ENCODE assay signal across 38 cellular contexts in the genomic region with DNA sequence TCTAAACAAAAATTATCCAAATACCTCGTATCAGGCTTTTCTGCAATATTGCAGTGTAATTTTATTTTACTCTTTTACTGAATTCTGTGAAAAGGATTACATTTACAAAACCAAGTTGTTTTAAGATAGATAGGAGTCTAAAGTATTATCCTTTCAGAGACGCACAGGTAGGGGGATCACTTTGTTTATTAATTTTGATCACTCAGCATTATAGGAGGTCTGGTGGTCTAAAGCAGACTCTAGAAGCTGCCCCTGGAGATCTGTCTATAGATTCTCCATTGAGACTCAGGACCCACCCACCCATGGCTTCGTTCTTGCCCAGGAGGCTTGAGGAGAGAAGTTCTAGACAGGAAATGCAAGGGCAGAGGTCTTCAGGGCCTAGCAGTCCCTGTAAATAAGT.
"Had no signal": no experiment of that assay in that cellular context is flagged by ENCODE, and none has a peak within 500 bp of the region (broad histone marks: within the 10 kb centered on the region; RNA-seq: fewer than 3 reads in every experiment).

No MANE protein-coding gene starts in this region.

- H3K4me3 Mint-ChIP-seq: activated B cell treated with CpG ODN at 0.5 μM for 24 hours; activated CD4-positive, alpha-beta memory T cell treated with anti-CD3 and anti-CD28 coated beads for 36 hours; activated CD4-positive, alpha-beta T cell treated with anti-CD3 and anti-CD28 coated beads, Interleukin-2, amount 10 ng/mL, durations not matched to agents 24 days and 14 days; activated CD8-positive, alpha-beta T cell treated with anti-CD3 and anti-CD28 coated beads for 36 hours; activated naive CD4-positive, alpha-beta T cell treated with anti-CD3 and anti-CD28 coated beads, Interleukin-2, amount 10 ng/mL, durations not matched to agents 7 days and 5 days; activated naive CD4-positive, alpha-beta T cell treated with anti-CD3 and anti-CD28 coated beads, Interleukin-2, amount 50 U/mL, for 24 hours; activated naive CD8-positive, alpha-beta T cell; activated naive CD8-positive, alpha-beta T cell treated with anti-CD3 and anti-CD28 coated beads, Interleukin-2, amount 10 ng/mL, durations not matched to agents 7 days and 5 days; activated naive CD8-positive, alpha-beta T cell treated with anti-CD3 and anti-CD28 coated beads, Interleukin-2, amount 50 U/mL, for 24 hours; activated T-cell treated with anti-CD3 and anti-CD28 coated beads, Interleukin-2, amount 50 U/mL, for 4 hours; activated T-cell treated with anti-CD3 and anti-CD28 coated beads, Interleukin-2, amount 50 U/mL, for 72 hours; activated T-helper 1 cell treated with anti-CD3 and anti-CD28 coated beads, Interleukin-12 subunit alpha, Interleukin-12 subunit beta, Interleukin-2, Interleukin-4 antibody, amounts not matched to agents 30 ng/mL and 10 ng/mL and 1 ng/mL, durations not matched to agents 14 hours and 24 hours and 36 hours; activated T-helper 17 cell treated with anti-CD3 and anti-CD28 coated beads, Interleukin-2, amount 50 U/mL, for 72 hours; brain; central memory CD8-positive, alpha-beta T cell; T-helper 1 cell treated with Interleukin-12 subunit alpha and Interleukin-12 subunit beta and Interleukin-4 antibody, amounts not matched to agents 30 μg/mL and 1 μg/mL, for 36 hours; T-helper 2 cell treated with Interferon-gamma antibody and Interleukin-4, amounts not matched to agents 5 μg/mL and 100 μg/mL, for 36 hours had no signal

- H3K27me3 ChIP-seq: ascending aorta, cardiac muscle cell had no signal

- H3K4me1 Mint-ChIP-seq: activated B cell treated with CpG ODN at 0.5 μM for 24 hours; activated CD4-positive, alpha-beta T cell treated with anti-CD3 and anti-CD28 coated beads, Interleukin-2, amount 10 ng/mL, durations not matched to agents 24 days and 14 days; activated naive CD4-positive, alpha-beta T cell treated with anti-CD3 and anti-CD28 coated beads, Interleukin-2, amount 10 ng/mL, durations not matched to agents 7 days and 5 days; activated naive CD4-positive, alpha-beta T cell treated with anti-CD3 and anti-CD28 coated beads, Interleukin-2, amount 50 U/mL, for 24 hours; activated naive CD8-positive, alpha-beta T cell treated with anti-CD3 and anti-CD28 coated beads, Interleukin-2, amount 10 ng/mL, durations not matched to agents 7 days and 5 days; activated naive CD8-positive, alpha-beta T cell treated with anti-CD3 and anti-CD28 coated beads, Interleukin-2, amount 50 U/mL, for 24 hours; activated T-helper 17 cell treated with anti-CD3 and anti-CD28 coated beads, Interleukin-2, amount 50 U/mL, for 72 hours; brain; central memory CD8-positive, alpha-beta T cell had no signal

- H3K27me3 Mint-ChIP-seq: activated CD4-positive, alpha-beta memory T cell treated with anti-CD3 and anti-CD28 coated beads for 36 hours; brain had no signal

- FAIRE-seq: bronchial epithelial cell, TTC549 had no signal

- H3K27ac ChIP-seq: ascending aorta, cardiac muscle cell, VCaP had no signal

- DNase-seq: activated B cell treated with CpG ODN at 0.5 μM for 24 hours; activated CD4-positive, alpha-beta memory T cell treated with anti-CD3 and anti-CD28 coated beads for 36 hours; activated CD4-positive, alpha-beta T cell treated with anti-CD3 and anti-CD28 coated beads for 4 hours; activated CD4-positive, alpha-beta T cell treated with anti-CD3 and anti-CD28 coated beads, Interleukin-2, amount 10 ng/mL, durations not matched to agents 24 days and 14 days; activated CD4-positive, alpha-beta T cell treated with anti-CD3 and anti-CD28 coated beads, Interleukin-2, amount 50 U/mL, for 1 hour; activated CD4-positive, alpha-beta T cell treated with anti-CD3 and anti-CD28 coated beads, Interleukin-2, amount 50 U/mL, for 4 hours; activated CD4-positive, CD25-positive, alpha-beta regulatory T cell treated with anti-CD3 and anti-CD28 coated beads, Interleukin-2, amount 50 U/mL, for 72 hours; activated CD8-positive, alpha-beta memory T cell treated with anti-CD3 and anti-CD28 coated beads, Interleukin-2, amount 50 U/mL, for 4 hours; activated CD8-positive, alpha-beta T cell treated with anti-CD3 and anti-CD28 coated beads for 36 hours; activated effector memory CD4-positive, alpha-beta T cell treated with anti-CD3 and anti-CD28 coated beads, Interleukin-2, amount 50 U/mL, for 16 hours; activated gamma-delta T cell treated with Interleukin-2 at 50 U/mL for 16 hours; activated naive CD4-positive, alpha-beta T cell; activated naive CD4-positive, alpha-beta T cell treated with anti-CD3 and anti-CD28 coated beads, Interleukin-2, amount 10 ng/mL, durations not matched to agents 7 days and 5 days; activated naive CD8-positive, alpha-beta T cell treated with anti-CD3 and anti-CD28 coated beads, Interleukin-2, amount 10 ng/mL, durations not matched to agents 7 days and 5 days; activated naive CD8-positive, alpha-beta T cell treated with anti-CD3 and anti-CD28 coated beads, Interleukin-2, amount 50 U/mL, for 24 hours; activated T-cell treated with anti-CD3 and anti-CD28 coated beads for 4 hours; activated T-cell treated with anti-CD3 and anti-CD28 coated beads, Interleukin-2, amount 50 U/mL, for 1 hour; activated T-cell treated with anti-CD3 and anti-CD28 coated beads, Interleukin-2, amount 50 U/mL, for 4 hours; activated T-cell treated with anti-CD3 and anti-CD28 coated beads, Interleukin-2, amount 50 U/mL, for 72 hours; amygdala; anterior cingulate cortex; caudate nucleus; cerebellar nuclear complex; T-helper 2 cell; T-helper 9 cell had no signal

- H3K9me3 ChIP-seq: ascending aorta had no signal

- H3K9me3 Mint-ChIP-seq: activated B cell treated with CpG ODN at 0.5 μM for 24 hours; activated CD4-positive, alpha-beta memory T cell treated with anti-CD3 and anti-CD28 coated beads for 36 hours; activated CD4-positive, alpha-beta T cell treated with anti-CD3 and anti-CD28 coated beads, Interleukin-2, amount 10 ng/mL, durations not matched to agents 24 days and 14 days; activated CD8-positive, alpha-beta T cell treated with anti-CD3 and anti-CD28 coated beads for 36 hours; activated naive CD4-positive, alpha-beta T cell treated with anti-CD3 and anti-CD28 coated beads, Interleukin-2, amount 10 ng/mL, durations not matched to agents 7 days and 5 days; activated naive CD4-positive, alpha-beta T cell treated with anti-CD3 and anti-CD28 coated beads, Interleukin-2, amount 50 U/mL, for 24 hours; activated naive CD8-positive, alpha-beta T cell treated with anti-CD3 and anti-CD28 coated beads, Interleukin-2, amount 10 ng/mL, durations not matched to agents 7 days and 5 days; activated naive CD8-positive, alpha-beta T cell treated with anti-CD3 and anti-CD28 coated beads, Interleukin-2, amount 50 U/mL, for 24 hours; activated T-cell treated with anti-CD3 and anti-CD28 coated beads, Interleukin-2, amount 50 U/mL, for 4 hours; activated T-cell treated with anti-CD3 and anti-CD28 coated beads, Interleukin-2, amount 50 U/mL, for 72 hours; activated T-helper 1 cell treated with anti-CD3 and anti-CD28 coated beads, Interleukin-12 subunit alpha, Interleukin-12 subunit beta, Interleukin-2, Interleukin-4 antibody, amounts not matched to agents 30 ng/mL and 10 ng/mL and 1 ng/mL, durations not matched to agents 14 hours and 24 hours and 36 hours; activated T-helper 17 cell treated with anti-CD3 and anti-CD28 coated beads, Interleukin-2, amount 50 U/mL, for 72 hours; brain; central memory CD8-positive, alpha-beta T cell; T-helper 1 cell treated with Interleukin-12 subunit alpha and Interleukin-12 subunit beta and Interleukin-4 antibody, amounts not matched to agents 30 μg/mL and 1 μg/mL, for 36 hours; T-helper 2 cell treated with Interferon-gamma antibody and Interleukin-4, amounts not matched to agents 5 μg/mL and 100 μg/mL, for 36 hours had no signal

- ATAC-seq: activated CD8-positive, alpha-beta T cell treated with anti-CD3 and anti-CD28 coated beads for 36 hours; activated naive CD8-positive, alpha-beta T cell treated with anti-CD3 and anti-CD28 coated beads, Interleukin-2, amount 50 U/mL, for 24 hours; activated T-cell treated with anti-CD3 and anti-CD28 coated beads, Interleukin-2, amount 50 U/mL, for 4 hours; activated T-cell treated with anti-CD3 and anti-CD28 coated beads, Interleukin-2, amount 50 U/mL, for 72 hours; activated T-helper 17 cell treated with anti-CD3 and anti-CD28 coated beads, Interleukin-2, amount 50 U/mL, for 72 hours had no signal

- H3K36me3 Mint-ChIP-seq: activated CD4-positive, alpha-beta memory T cell treated with anti-CD3 and anti-CD28 coated beads for 36 hours; activated naive CD4-positive, alpha-beta T cell treated with anti-CD3 and anti-CD28 coated beads, Interleukin-2, amount 10 ng/mL, durations not matched to agents 7 days and 5 days; activated naive CD4-positive, alpha-beta T cell treated with anti-CD3 and anti-CD28 coated beads, Interleukin-2, amount 50 U/mL, for 24 hours; activated naive CD8-positive, alpha-beta T cell; activated naive CD8-positive, alpha-beta T cell treated with anti-CD3 and anti-CD28 coated beads, Interleukin-2, amount 10 ng/mL, durations not matched to agents 7 days and 5 days; brain had no signal

- H3K4me3 ChIP-seq: ascending aorta, cardiac muscle cell had no signal

- H3K27ac Mint-ChIP-seq: activated B cell treated with CpG ODN at 0.5 μM for 24 hours; activated CD4-positive, alpha-beta memory T cell treated with anti-CD3 and anti-CD28 coated beads for 36 hours; activated CD4-positive, alpha-beta T cell treated with anti-CD3 and anti-CD28 coated beads, Interleukin-2, amount 10 ng/mL, durations not matched to agents 24 days and 14 days; activated CD8-positive, alpha-beta T cell treated with anti-CD3 and anti-CD28 coated beads for 36 hours; activated naive CD4-positive, alpha-beta T cell treated with anti-CD3 and anti-CD28 coated beads, Interleukin-2, amount 10 ng/mL, durations not matched to agents 7 days and 5 days; activated naive CD4-positive, alpha-beta T cell treated with anti-CD3 and anti-CD28 coated beads, Interleukin-2, amount 50 U/mL, for 24 hours; activated naive CD8-positive, alpha-beta T cell; activated naive CD8-positive, alpha-beta T cell treated with anti-CD3 and anti-CD28 coated beads, Interleukin-2, amount 10 ng/mL, durations not matched to agents 7 days and 5 days; activated naive CD8-positive, alpha-beta T cell treated with anti-CD3 and anti-CD28 coated beads, Interleukin-2, amount 50 U/mL, for 24 hours; activated T-cell treated with anti-CD3 and anti-CD28 coated beads, Interleukin-2, amount 50 U/mL, for 72 hours; activated T-helper 1 cell treated with anti-CD3 and anti-CD28 coated beads, Interleukin-12 subunit alpha, Interleukin-12 subunit beta, Interleukin-2, Interleukin-4 antibody, amounts not matched to agents 30 ng/mL and 10 ng/mL and 1 ng/mL, durations not matched to agents 14 hours and 24 hours and 36 hours; activated T-helper 17 cell treated with anti-CD3 and anti-CD28 coated beads, Interleukin-2, amount 50 U/mL, for 72 hours; brain; T-helper 1 cell treated with Interleukin-12 subunit alpha and Interleukin-12 subunit beta and Interleukin-4 antibody, amounts not matched to agents 30 μg/mL and 1 μg/mL, for 36 hours; T-helper 2 cell treated with Interferon-gamma antibody and Interleukin-4, amounts not matched to agents 5 μg/mL and 100 μg/mL, for 36 hours had no signal

- H3K36me3 ChIP-seq: ascending aorta, cardiac muscle cell had no signal
